ENCODE assay signal across 16 cellular contexts in genomic region chr4:72857787-72858186, GRCh38.
"Had no signal": no experiment of that assay in that cellular context is flagged by ENCODE, and none has a peak within 500 bp of the region (broad histone marks: within the 10 kb centered on the region; RNA-seq: fewer than 3 reads in every experiment).

No MANE protein-coding gene starts in this region.

- H3K36me3 Mint-ChIP-seq: activated CD4-positive, alpha-beta memory T cell treated with anti-CD3 and anti-CD28 coated beads for 36 hours; activated naive CD8-positive, alpha-beta T cell; immature natural killer cell; memory B cell had no signal

- H3K4me1 Mint-ChIP-seq: immature natural killer cell; memory B cell; stimulated activated naive CD8-positive, alpha-beta T cell treated with anti-CD3 and anti-CD28 coated beads, Interleukin-15, amount 100 ng/mL, for 72 hours had no signal

- H3K36me3 ChIP-seq: cardiac muscle cell, pancreas had no signal

- ATAC-seq: left colon, pancreas had no signal

- H3K9me3 ChIP-seq: pancreas, testis had no signal

- DNase-seq: activated CD4-positive, alpha-beta memory T cell treated with anti-CD3 and anti-CD28 coated beads for 36 hours; activated CD4-positive, alpha-beta T cell treated with anti-CD3 and anti-CD28 coated beads for 1 hour; activated gamma-delta T cell; activated T-cell treated with anti-CD3 and anti-CD28 coated beads, Interleukin-2, amount 50 U/mL, for 48 hours; anterior cingulate cortex; effector CD8-positive, alpha-beta T cell; immature natural killer cell; left colon; pancreas; stimulated activated CD4-positive, alpha-beta T cell treated with anti-CD3 and anti-CD28 coated beads, Interleukin-4, amount 100 ng/mL, for 4 hours; stimulated activated naive CD8-positive, alpha-beta T cell treated with anti-CD3 and anti-CD28 coated beads, Interleukin-15, amount 100 ng/mL, for 72 hours; testis had no signal

- H3K27me3 Mint-ChIP-seq: activated naive CD8-positive, alpha-beta T cell; stimulated activated naive CD8-positive, alpha-beta T cell treated with anti-CD3 and anti-CD28 coated beads, Interleukin-15, amount 100 ng/mL, for 72 hours had no signal

- H3K9me3 Mint-ChIP-seq: activated CD4-positive, alpha-beta memory T cell treated with anti-CD3 and anti-CD28 coated beads for 36 hours had no signal

- H3K4me1 ChIP-seq: pancreas, testis had no signal

- H3K27me3 ChIP-seq: cardiac muscle cell, pancreas, testis had no signal

- H3K4me3 Mint-ChIP-seq: activated CD4-positive, alpha-beta memory T cell treated with anti-CD3 and anti-CD28 coated beads for 36 hours; activated naive CD8-positive, alpha-beta T cell; immature natural killer cell; memory B cell; stimulated activated naive CD8-positive, alpha-beta T cell treated with anti-CD3 and anti-CD28 coated beads, Interleukin-15, amount 100 ng/mL, for 72 hours had no signal

- H3K27ac Mint-ChIP-seq: activated CD4-positive, alpha-beta memory T cell treated with anti-CD3 and anti-CD28 coated beads for 36 hours; activated naive CD8-positive, alpha-beta T cell; immature natural killer cell; memory B cell; stimulated activated naive CD8-positive, alpha-beta T cell treated with anti-CD3 and anti-CD28 coated beads, Interleukin-15, amount 100 ng/mL, for 72 hours had no signal

- H3K27ac ChIP-seq: cardiac muscle cell, coronary artery, pancreas, testis had no signal

- H3K4me3 ChIP-seq: cardiac muscle cell, coronary artery, pancreas, testis had no signal
